In genomic region chr3:39501059-39501458, GRCh38 we compare ENCODE assay signal across 11 cellular contexts. TPM values are rescaled to one million over a fixed set of nuclear protein-coding genes. Genes with fewer than 3 reads are reported as not detected.
"Had no signal": no experiment of that assay in that cellular context is flagged by ENCODE, and none has a peak within 500 bp of the region (broad histone marks: within the 10 kb centered on the region; RNA-seq: fewer than 3 reads in every experiment).

No MANE protein-coding gene starts in this region.

- H3K4me3 ChIP-seq: GM23338, K562 had no signal

- H3K27ac ChIP-seq: HL-60 had no signal

- DNase-seq: H9, HCEC 1CT, IMR-90, KG1 had no signal

- ATAC-seq: GM23338, HepG2, K562 had no signal

- H3K4me3 Mint-ChIP-seq: GM23338, H9 had no signal

- H3K27ac Mint-ChIP-seq: GM23338, H9 had no signal

- H2AFZ ChIP-seq: GM23338 had no signal

- FAIRE-seq: H1, H54, HepG2, K562 had no signal

- H3K4me2 ChIP-seq: GM23338 had no signal

- H3K4me1 Mint-ChIP-seq: GM23338 had no signal

- H3K9me3 Mint-ChIP-seq: GM23338, H9 had no signal

RNA-seq across cellular contexts. Expression of gene MOBP, which starts 33.6 kb away (rescaled TPM):
- total RNA-seq: GM23338, H9, HepG2, HT1080, IMR-90 had no signal
- polyA plus RNA-seq: GM23338, HepG2, IMR-90 had no signal
